ENCODE assay signal across 9 cellular contexts in genomic region chr15:79091204-79091867, GRCh38. TPM values are rescaled to one million over a fixed set of nuclear protein-coding genes. Genes with fewer than 3 reads are reported as not detected.
A peak's percentile ranks its signal among the peaks of the same experiment; 100 is the strongest.
DNase-seq lines count a peak whose midpoint lies in the region; ATAC-seq, FAIRE-seq and TF ChIP-seq lines count a peak whose summit lies in the region.
"Had no signal": no experiment of that assay in that cellular context is flagged by ENCODE, and none has a peak within 500 bp of the region (broad histone marks: within the 10 kb centered on the region; RNA-seq: fewer than 3 reads in every experiment).

No MANE protein-coding gene starts in this region.

- H3K23ac ChIP-seq in H1 (ENCODE audit: insufficient read length) = no peak overlapping the region

- no peak overlapping the region for H3K4me3 Mint-ChIP-seq in immature natural killer cell

- H3K36me3 Mint-ChIP-seq in immature natural killer cell = no peaks in the 10 kb centered on the region

- TF ChIP-seq RAD21 in H1 (IDR thresholded peaks at IDR 0.05 in 1 of 2, conservative IDR thresholded peaks at IDR 0.05 in 1 of 2; ENCODE audit: low read depth in 2 of 2, low read length in 2 of 2) = no peak

- no peak overlapping the region for H3K14ac ChIP-seq in H1 (ENCODE audit: insufficient read length)

- no peak overlapping the region for H4K91ac ChIP-seq in H1 (replicated peaks; ENCODE audit: insufficient read length, low read length)

- H3K27me3 ChIP-seq in GM06990 (replicated peaks; ENCODE audit: control insufficient read depth, insufficient read depth, low read length) = peaks cover 2% of the 10 kb centered on the region
- peaks cover 54 to 81% (median 77%) of the 10 kb centered on the region in 4 experiments for H3K27me3 ChIP-seq in H1 (replicated peaks in 1 of 4; ENCODE audit: control insufficient read depth in 3 of 4, extremely low read depth in 1 of 4, insufficient read depth in 3 of 4, low read length in 3 of 4)
- H3K27me3 ChIP-seq in psoas muscle (ENCODE audit: insufficient read depth in 3 of 3, low read length in 2 of 3) = peaks cover 0 to 79% (median 31%) of the 10 kb centered on the region in 3 donors

- no peak overlapping the region for H2BK20ac ChIP-seq in H1 (ENCODE audit: low read length)

- H3K79me2 ChIP-seq in H1 (ENCODE audit: control insufficient read depth in 1 of 2, insufficient read depth in 2 of 2, low read length in 2 of 2) = no peaks in the 10 kb centered on the region

- H3K27ac ChIP-seq in H1 (ENCODE audit: low read depth, low read length) (no peak overlapping the region), psoas muscle (no peak overlapping the region)

- intact Hi-C loops in psoas muscle (cut with DNase I) = no loop called here

- TF ChIP-seq EP300 in H1 (IDR thresholded peaks at IDR 0.05; ENCODE audit: borderline replicate concordance in 1 of 2, low read depth in 2 of 2, low read length in 2 of 2) = no peak

- no peaks in the 10 kb centered on the region for H3K9me3 Mint-ChIP-seq in immature natural killer cell
- H3K9me3 Mint-ChIP-seq: dendritic cell treated with granulocyte-macrophage colony-stimulating factor and Interleukin-4, amounts not matched to agents 40 ng/mL and 50 ng/mL, for 4 days had no signal

- no peak overlapping the region for H2BK120ac ChIP-seq in H1 (replicated peaks; ENCODE audit: low read depth, low read length)

- H3K56ac ChIP-seq in H1 (replicated peaks; ENCODE audit: insufficient read length, low read depth, low read length) = peak overlapping the region; percentile 97

- no peak overlapping the region for H3K18ac ChIP-seq in H1 (ENCODE audit: extremely low read depth, low read length)

- POLR2A ChIA-PET in H1 (lab: Charles Lee; ENCODE audit: partially characterized antibody) = interaction anchor here (0.6 to 0.7 kb wide), 2 partner anchors 105 to 133 kb away, joined by 3 read pairs; no protein-coding TSS in a partner anchor

- 0 out of 2 replicates have a peak overlapping the region, but pooled peaks have one; percentile 98 for H2BK15ac ChIP-seq in H1 (ENCODE audit: low read length)

- 6% methylated on average over 34 of the region's 53 CpGs; no CpG with 5 or more reads in 1 of the 2 experiments for WGBS in H1 (ENCODE audit: extremely low coverage in 1 of 2, insufficient coverage in 1 of 2, insufficient read length in 1 of 2, insufficient replicate concordance in 2 of 2, low coverage in 1 of 2, low lambda C conversion rate in 2 of 2, missing lambda C conversion rate in 1 of 2), 2 experiments
- WGBS in psoas muscle, 3 donors = 1% methylated on average over 46 to 53 of the region's 53 CpGs

- FAIRE-seq in H1 (lab: Jason Lieb, UNC) = no peak

- H3K36me3 ChIP-seq in GM06990 (ENCODE audit: control insufficient read depth, insufficient read depth, low read length) (no peaks in the 10 kb centered on the region), H1 (ENCODE audit: control insufficient read depth in 2 of 4, insufficient read depth in 4 of 4, low read length in 3 of 4) (no peaks in the 10 kb centered on the region), psoas muscle (ENCODE audit: insufficient read depth in 1 of 2, low read depth in 1 of 2) (no peaks in the 10 kb centered on the region)

- TF ChIP-seq CTCF in GM06990 (IDR thresholded peaks at IDR 0.05; ENCODE audit: insufficient read depth, low read length, poor library complexity, severe bottlenecking) = no peak
- TF ChIP-seq CTCF in H1 (IDR thresholded peaks at IDR 0.05; ENCODE audit: control extremely low read depth in 1 of 3, insufficient read depth in 1 of 3, low read depth in 1 of 3, low read length in 3 of 3) = no peak
- no peak for TF ChIP-seq CTCF in psoas muscle (IDR thresholded peaks at IDR 0.05)

- ATAC-seq in psoas muscle (peak in 1 of 4 donors; percentile 13), GM21515 (IDR thresholded peaks at IDR 0.05; ENCODE audit: unreplicated experiment) (no peak), HG03045 (IDR thresholded peaks at IDR 0.05; ENCODE audit: unreplicated experiment) (no peak), HG03175 (IDR thresholded peaks at IDR 0.05; ENCODE audit: unreplicated experiment) (no peak)

- H3K4me2 ChIP-seq in H1 (ENCODE audit: insufficient read depth in 1 of 2, low read depth in 2 of 2, low read length in 2 of 2) = peak overlapping the region; percentile 89 to 96

- H4K8ac ChIP-seq in H1 (ENCODE audit: extremely low read depth, insufficient read depth, low read length) = no peak overlapping the region; the same call in 1 of the 2 replicates

- peak overlapping the region; percentile 99; the same call in 1 of the 2 replicates for H2BK12ac ChIP-seq in H1 (ENCODE audit: low read depth, low read length)

- H3K4me3 ChIP-seq in GM06990 (replicated peaks; ENCODE audit: low read depth, low read length) (no peak overlapping the region; the same call in 1 of the 2 replicates), H1 (ENCODE audit: extremely low read depth in 1 of 4, insufficient read depth in 2 of 4, low read depth in 3 of 4, low read length in 4 of 4) (peak overlapping the region; percentile 43 to 65 (median 46)), psoas muscle (peak overlapping the region; percentile 49)

- H3K4ac ChIP-seq in H1 (replicated peaks; ENCODE audit: insufficient read length, low read depth, low read length) = no peak overlapping the region

- no peaks in the 10 kb centered on the region for H3K4me1 Mint-ChIP-seq in immature natural killer cell

- H3K23me2 ChIP-seq in H1 (ENCODE audit: low read depth, low read length) = peaks cover 29% of the 10 kb centered on the region

- no peaks in the 10 kb centered on the region for H3K9me3 ChIP-seq in H1 (ENCODE audit: insufficient read depth in 2 of 2, low read depth in 1 of 2, low read length in 1 of 2)
- H3K9me3 ChIP-seq in psoas muscle = no peaks in the 10 kb centered on the region

- no peak overlapping the region for H3K9ac ChIP-seq in H1 (replicated peaks in 1 of 4; ENCODE audit: extremely low read depth in 1 of 4, low read depth in 3 of 4, low read length in 3 of 4)

- H2AFZ ChIP-seq in H1 (ENCODE audit: low read length) = no peak overlapping the region

- H3K27ac Mint-ChIP-seq in immature natural killer cell = no peak overlapping the region
- H3K27ac Mint-ChIP-seq: dendritic cell treated with granulocyte-macrophage colony-stimulating factor and Interleukin-4, amounts not matched to agents 40 ng/mL and 50 ng/mL, for 4 days had no signal

- H2BK5ac ChIP-seq in H1 (ENCODE audit: low read depth, low read length) = no peak overlapping the region

- H4K5ac ChIP-seq in H1 (ENCODE audit: insufficient read length, low read depth, low read length) = no peak overlapping the region

- CTCF ChIA-PET in H1 (lab: Charles Lee; ENCODE audit: partially characterized antibody) = interaction anchor here (0.7 to 4.0 kb wide), 14 partner anchors 9 to 117 kb away, joined by 3 to 26 read pairs (median 5); no protein-coding TSS in a partner anchor

- DNase-seq in GM06990 (ENCODE audit: extremely low read depth, insufficient read length) (peak; percentile 53), NCI-H2227 treated with DMSO at 0.1 percent for 48 hours (lab: John Stamatoyannopoulos, UW) (peak; percentile 36), H1 (ENCODE audit: low read depth in 1 of 2, low spot score in 2 of 2) (peak in 1 of 2 experiments; percentile 67), psoas muscle (no peak), immature natural killer cell (no peak)

- TF ChIP-seq POLR2A in H1 (IDR thresholded peaks at IDR 0.05; ENCODE audit: control extremely low read depth in 1 of 2, low read depth in 2 of 2, low read length in 2 of 2) = no peak

- peaks cover 0 to 19% (median 11%) of the 10 kb centered on the region in 4 experiments; a peak in 6 of 7 replicates for H3K4me1 ChIP-seq in H1 (replicated peaks in 1 of 4; ENCODE audit: control insufficient read depth in 3 of 4, insufficient read depth in 4 of 4, low read length in 3 of 4)
- no peaks in the 10 kb centered on the region for H3K4me1 ChIP-seq in psoas muscle

- no peak overlapping the region for H2AK5ac ChIP-seq in H1 (ENCODE audit: low read depth, low read length)

- H3K27me3 Mint-ChIP-seq in immature natural killer cell (ENCODE audit: low read depth in 3 of 3) = peaks cover 6 to 25% (median 8%) of the 10 kb centered on the region in 3 donors

- peaks cover 3 to 13% of the 10 kb centered on the region in 2 experiments for H4K20me1 ChIP-seq in H1 (replicated peaks in 1 of 2; ENCODE audit: control insufficient read depth in 1 of 2, insufficient read depth in 2 of 2, low read length in 2 of 2)

- no peaks in the 10 kb centered on the region for H3K79me1 ChIP-seq in H1 (ENCODE audit: low read depth, low read length)

TF ChIP-seq in H1, 55 proteins besides CTCF, POLR2A, EP300 and RAD21 (continues in another document):
- no peak for TF ChIP-seq ATF2 (IDR thresholded peaks at IDR 0.05; ENCODE audit: low read length)
- no peak for TF ChIP-seq SAP30 (IDR thresholded peaks at IDR 0.05; ENCODE audit: insufficient read depth, insufficient replicate concordance, low read length)
- TF ChIP-seq EZH2 (IDR thresholded peaks at IDR 0.05; ENCODE audit: low read depth, low read length, severe bottlenecking) = peak; percentile 57
- no peak for TF ChIP-seq RXRA (IDR thresholded peaks at IDR 0.05; ENCODE audit: insufficient read depth, low read depth, low read length)
- TF ChIP-seq SUZ12 (IDR thresholded peaks at IDR 0.05; ENCODE audit: low read length) = peak; percentile 69
- no peak for TF ChIP-seq PHF8 (conservative IDR thresholded peaks at IDR 0.05; ENCODE audit: low read depth, low read length)
- no peak for TF ChIP-seq SP4 (IDR thresholded peaks at IDR 0.05; ENCODE audit: low read length)

RNA-seq across cellular contexts. Expression of gene RASGRF1, which starts 0.8 kb away (rescaled TPM):
- 0.34 and 0.67 TPM in 2 replicates for total RNA-seq in H1 (2021; fragmentation: NEBNext Ultra II Directional; extraction: Animal tissue kit (Norgen Biotek cat#: 25700))
- polyA plus RNA-seq in H1 (2011; rRNA removed) (0.42 and 0.61 TPM in 2 replicates), psoas muscle (under 1 TPM in 2 of 3 donors, not detected in 1; 0.03 to 0.05 TPM), immature natural killer cell (not detected)
- polyA plus RNA-seq in H1 (2011; cell fraction: cytosol; rRNA removed) = 0.40 TPM
- polyA plus RNA-seq in H1 (2011; cell fraction: nucleus; rRNA removed) = 1.1 TPM
- polyA plus RNA-seq in H1 (2012, experiment 1 of 2) = 0.46 to 1.0 TPM (median 0.54 TPM) in 4 replicates
- 0.10 TPM for polyA plus RNA-seq in H1 (2012, experiment 2 of 2)
- 0.12 TPM for polyA plus RNA-seq in H1 (2013, experiment 1 of 2)
- polyA plus RNA-seq in H1 (2013, experiment 2 of 2) = 0.11 TPM
- polyA minus RNA-seq in H1 (2011; rRNA and poly(A)+ RNA removed) = 1.1 and 1.2 TPM in 2 replicates
- polyA minus RNA-seq in H1 (2011; cell fraction: cytosol; rRNA and poly(A)+ RNA removed) = 1.0 TPM
- polyA minus RNA-seq in H1 (2011; cell fraction: nucleus; rRNA and poly(A)+ RNA removed) = 2.0 TPM
- not detected for total RNA-seq in psoas muscle

Comparison
In these comparisons a context has a peak if more than half of its experiments do, and no peak if none do; other contexts are left out.
1. DNase-seq: peak in GM06990 (single experiment) and NCI-H2227 treated with DMSO at 0.1 percent for 48 hours (single experiment); none in psoas muscle (0 of 2) and immature natural killer cell (0 of 3).